ENCODE assay signal across 8 cellular contexts in the genomic region with DNA sequence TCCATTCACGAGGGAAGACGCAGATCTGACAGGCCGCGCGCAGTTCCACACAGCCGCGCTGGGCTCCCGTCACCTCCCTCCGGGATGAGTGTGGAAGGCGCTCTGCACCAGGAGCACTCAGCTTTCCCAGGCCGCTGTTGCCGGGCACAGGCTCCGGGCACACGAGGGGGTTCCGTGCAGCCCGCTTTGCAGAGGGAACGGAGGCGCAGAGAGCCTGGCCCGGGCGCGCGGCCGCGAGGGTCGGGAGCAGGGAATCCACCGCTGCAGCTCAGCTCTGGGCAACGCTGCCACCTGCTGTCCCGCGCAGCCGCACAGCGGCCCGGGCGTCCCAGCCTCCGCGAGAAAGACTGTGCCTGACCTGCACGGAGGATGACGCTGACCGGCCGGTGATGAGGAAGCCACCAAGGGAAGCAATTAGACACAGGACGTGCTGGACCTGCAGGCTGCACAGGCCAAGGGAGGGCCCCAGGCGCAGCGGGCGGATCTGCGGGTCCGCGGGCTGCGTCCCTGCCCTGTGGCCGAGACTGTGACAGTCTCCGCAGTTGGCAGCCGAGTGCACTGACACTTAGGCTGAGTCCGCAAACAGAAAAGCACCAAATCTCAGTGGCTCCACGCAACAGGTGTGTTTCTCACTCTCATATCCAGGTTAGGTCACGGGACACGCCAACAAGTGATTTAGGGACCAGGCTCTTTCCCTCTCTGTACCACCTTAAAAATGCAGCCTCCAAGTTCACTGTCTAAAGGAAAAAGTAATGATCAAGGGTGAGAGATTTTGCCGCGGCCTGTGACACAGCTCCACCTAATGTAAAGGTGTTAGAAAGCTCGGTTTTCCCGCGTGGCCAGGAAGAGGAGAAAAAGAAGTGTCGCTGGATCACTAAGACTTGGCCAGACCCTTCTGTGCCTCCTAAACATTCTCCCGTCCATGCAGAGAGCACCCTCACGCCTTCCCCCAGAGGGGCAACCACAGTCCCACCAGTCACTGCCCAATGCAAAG.
DNase-seq lines count a peak whose midpoint lies in the region; ATAC-seq and TF ChIP-seq lines count a peak whose summit lies in the region.

No MANE protein-coding gene starts in this region.

- no peaks in the 10 kb centered on the region for H3K79me1 ChIP-seq in trophoblast cell (ENCODE audit: low read length)

- peak overlapping the region; percentile 35 for H3K4me3 ChIP-seq in cardiac muscle cell
- peak overlapping the region; percentile 67 for H3K4me3 ChIP-seq in trophoblast cell (ENCODE audit: low read depth, low read length)

- H3K27me3 ChIP-seq in cardiac muscle cell = peaks cover 17% of the 10 kb centered on the region
- H3K27me3 ChIP-seq in trophoblast cell (ENCODE audit: insufficient read depth, low read length) = no peaks in the 10 kb centered on the region

- H3K79me2 ChIP-seq in trophoblast cell (ENCODE audit: control insufficient read depth, insufficient read depth, low read length, poor library complexity) = no peaks in the 10 kb centered on the region

- H3K18ac ChIP-seq in trophoblast cell (ENCODE audit: low read length) = no peak overlapping the region

- CTCF ChIA-PET in activated CD4-positive, alpha-beta T cell treated with anti-CD3 and anti-CD28 coated beads, Interleukin-2, amount 10 ng/mL, durations not matched to agents 7 days and 5 days (lab: Charles Lee) = no interaction called here

- peaks cover 3% of the 10 kb centered on the region for H3K4me1 Mint-ChIP-seq in activated CD4-positive, alpha-beta T cell treated with anti-CD3 and anti-CD28 coated beads, Interleukin-2, amount 10 ng/mL, durations not matched to agents 7 days and 5 days

- no peak overlapping the region for H3K4ac ChIP-seq in trophoblast cell (ENCODE audit: low read depth, low read length)

- no peak overlapping the region for H3K4me3 Mint-ChIP-seq in activated CD4-positive, alpha-beta T cell treated with anti-CD3 and anti-CD28 coated beads, Interleukin-2, amount 10 ng/mL, durations not matched to agents 7 days and 5 days

- ATAC-seq in GM21825 (IDR thresholded peaks at IDR 0.05; ENCODE audit: unreplicated experiment) = peak; percentile 85

- H3K27me3 Mint-ChIP-seq in activated CD4-positive, alpha-beta T cell treated with anti-CD3 and anti-CD28 coated beads, Interleukin-2, amount 10 ng/mL, durations not matched to agents 7 days and 5 days = peaks cover 22% of the 10 kb centered on the region

- H3K23ac ChIP-seq in trophoblast cell (ENCODE audit: low read length) = no peak overlapping the region

- H2BK120ac ChIP-seq in trophoblast cell (ENCODE audit: insufficient read depth, low read length, poor library complexity) = no peak overlapping the region

- no peak overlapping the region for H2AK5ac ChIP-seq in trophoblast cell (ENCODE audit: low read length)

- H3K9me3 ChIP-seq in cardiac muscle cell (ENCODE audit: low read depth) (no peaks in the 10 kb centered on the region), trophoblast cell (ENCODE audit: insufficient read depth, low read depth, low read length) (peaks cover 4% of the 10 kb centered on the region)

- H2AFZ ChIP-seq in trophoblast cell (ENCODE audit: insufficient read depth, low read length, poor library complexity) = peak overlapping the region; percentile 37

- H4K12ac ChIP-seq in trophoblast cell (ENCODE audit: low read depth, low read length) = no peak overlapping the region

- H3K4me2 ChIP-seq in trophoblast cell (ENCODE audit: low read length) = peak overlapping the region; percentile 85

- no peak overlapping the region for H3K14ac ChIP-seq in trophoblast cell (ENCODE audit: low read length)

- DNase-seq in activated CD4-positive, alpha-beta T cell treated with anti-CD3 and anti-CD28 coated beads for 48 hours = peak; percentile 42
- no peak for DNase-seq in activated CD4-positive, alpha-beta T cell treated with anti-CD3 and anti-CD28 coated beads, Interleukin-2, amount 10 ng/mL, durations not matched to agents 7 days and 5 days
- DNase-seq in NCI-H1092 (lab: John Stamatoyannopoulos, UW) (peak; percentile 74), cardiac muscle cell (ENCODE audit: low read depth in 1 of 2, low spot score in 1 of 2) (peak; percentile 8 to 81), trophoblast cell (peak; percentile 92 to 94), NCI-H446 treated with DMSO at 0.1 percent for 48 hours (lab: John Stamatoyannopoulos, UW) (no peak)
- DNase-seq in activated T-cell treated with anti-CD3 and anti-CD28 coated beads, Interleukin-2, amount 50 U/mL, for 48 hours = peak; percentile 30 to 47

- peak; percentile 25 for TF ChIP-seq CTCF in cardiac muscle cell (IDR thresholded peaks at IDR 0.05; ENCODE audit: low read depth, low read length)

- no peak overlapping the region for H4K8ac ChIP-seq in trophoblast cell (ENCODE audit: low read depth, low read length)

- no peaks in the 10 kb centered on the region for H3K36me3 Mint-ChIP-seq in activated CD4-positive, alpha-beta T cell treated with anti-CD3 and anti-CD28 coated beads, Interleukin-2, amount 10 ng/mL, durations not matched to agents 7 days and 5 days (ENCODE audit: low read depth)

- WGBS in trophoblast cell (ENCODE audit: extremely low coverage, insufficient coverage, insufficient read length) = no CpG with 5 or more reads among the region's 62 CpGs

- POLR2A ChIA-PET in activated CD4-positive, alpha-beta T cell treated with anti-CD3 and anti-CD28 coated beads, Interleukin-2, amount 10 ng/mL, durations not matched to agents 7 days and 5 days (lab: Charles Lee) = no interaction called here

- no peak overlapping the region for H2BK5ac ChIP-seq in trophoblast cell (ENCODE audit: low read depth, low read length, poor library complexity)

- H3K4me1 ChIP-seq in cardiac muscle cell (ENCODE audit: low read depth) (no peaks in the 10 kb centered on the region), trophoblast cell (ENCODE audit: control insufficient read depth in 1 of 2, insufficient read depth in 2 of 2, low read length in 2 of 2) (peaks cover 4 to 5% of the 10 kb centered on the region in 2 experiments)

- H2BK12ac ChIP-seq in trophoblast cell (ENCODE audit: low read length) = no peak overlapping the region

- H3K9ac ChIP-seq in trophoblast cell (ENCODE audit: low read length) = no peak overlapping the region

- H3K27ac Mint-ChIP-seq in activated CD4-positive, alpha-beta T cell treated with anti-CD3 and anti-CD28 coated beads, Interleukin-2, amount 10 ng/mL, durations not matched to agents 7 days and 5 days = no peak overlapping the region

- H3K36me3 ChIP-seq in cardiac muscle cell (no peaks in the 10 kb centered on the region), trophoblast cell (ENCODE audit: control insufficient read depth in 1 of 2, insufficient read depth in 2 of 2, low read length in 2 of 2) (no peaks in the 10 kb centered on the region)

- H3K9me3 Mint-ChIP-seq in activated CD4-positive, alpha-beta T cell treated with anti-CD3 and anti-CD28 coated beads, Interleukin-2, amount 10 ng/mL, durations not matched to agents 7 days and 5 days = no peaks in the 10 kb centered on the region

- no peak overlapping the region for H4K91ac ChIP-seq in trophoblast cell (ENCODE audit: low read depth, low read length)

- H3K27ac ChIP-seq in cardiac muscle cell (no peak overlapping the region), trophoblast cell (ENCODE audit: low read depth, low read length) (no peak overlapping the region)

Comparison
In these comparisons a context has a peak if more than half of its experiments do, and no peak if none do; other contexts are left out.
1. DNase-seq: peak in activated CD4-positive, alpha-beta T cell treated with anti-CD3 and anti-CD28 coated beads for 48 hours (single experiment), NCI-H1092 (single experiment), activated T-cell treated with anti-CD3 and anti-CD28 coated beads, Interleukin-2, amount 50 U/mL, for 48 hours (2 of 2), cardiac muscle cell (2 of 2) and trophoblast cell (2 of 2); none in activated CD4-positive, alpha-beta T cell treated with anti-CD3 and anti-CD28 coated beads, Interleukin-2, amount 10 ng/mL, durations not matched to agents 7 days and 5 days (single experiment) and NCI-H446 treated with DMSO at 0.1 percent for 48 hours (single experiment).